9 cellular contexts compared by ENCODE assay signal in genomic region chr14:64755661-64756265, GRCh38. TPM values are rescaled to one million over a fixed set of nuclear protein-coding genes. Genes with fewer than 3 reads are reported as not detected.
DNase-seq lines count a peak whose midpoint lies in the region; ATAC-seq and TF ChIP-seq lines count a peak whose summit lies in the region.
"Had no signal": no experiment of that assay in that cellular context is flagged by ENCODE, and none has a peak within 500 bp of the region (broad histone marks: within the 10 kb centered on the region; RNA-seq: fewer than 3 reads in every experiment).

No MANE protein-coding gene starts in this region.

- H3K27me3 Mint-ChIP-seq in MCF 10A (ENCODE audit: insufficient read depth, unreplicated experiment) (no peaks in the 10 kb centered on the region), type B pancreatic cell (no peaks in the 10 kb centered on the region)
- no peaks in the 10 kb centered on the region for H3K27me3 Mint-ChIP-seq in activated CD4-positive, alpha-beta memory T cell treated with anti-CD3 and anti-CD28 coated beads for 36 hours

- peak overlapping the region; percentile 24 for H3K27ac Mint-ChIP-seq in MCF 10A (ENCODE audit: low read depth, unreplicated experiment)
- H3K27ac Mint-ChIP-seq in activated CD4-positive, alpha-beta memory T cell treated with anti-CD3 and anti-CD28 coated beads for 36 hours: peak overlapping the region; percentile 40
- H3K27ac Mint-ChIP-seq in type B pancreatic cell: peak overlapping the region; percentile 92

- TF ChIP-seq POLR2A in breast epithelium (IDR thresholded peaks at IDR 0.05): no peak

- H3K4me3 Mint-ChIP-seq in MCF 10A (ENCODE audit: unreplicated experiment): no peak overlapping the region
- no peak overlapping the region for H3K4me3 Mint-ChIP-seq in activated CD4-positive, alpha-beta memory T cell treated with anti-CD3 and anti-CD28 coated beads for 36 hours
- no peak overlapping the region for H3K4me3 Mint-ChIP-seq in type B pancreatic cell

- intact Hi-C loops in MCF 10A (cut with micrococcal nuclease): loop anchor here (5.0 kb wide), 1 partner anchor 33 kb away; no protein-coding TSS in a partner anchor
- intact Hi-C loops in breast epithelium (cut with DNase I; ENCODE audit: low total_unique reads): no loop called here
- intact Hi-C loops in activated CD4-positive, alpha-beta memory T cell treated with anti-CD3 and anti-CD28 coated beads for 36 hours (cut with micrococcal nuclease): loop anchor here (1.0 to 5.0 kb wide), 3 partner anchors 31 to 213 kb away; partner anchors contain the start of gene HSPA2
- intact Hi-C loops in sciatic nerve (cut with DNase I): no loop called here

- ATAC-seq in sciatic nerve: no peak
- ATAC-seq in GM18870 (IDR thresholded peaks at IDR 0.05; ENCODE audit: unreplicated experiment): no peak

- no TSS peak for BruUV-seq in MCF 10A (replicated peaks; lab: Mats Ljungman, UMichigan)

- H3K27ac ChIP-seq in breast epithelium: no peak overlapping the region
- H3K27ac ChIP-seq: right lobe of liver had no signal

- CTCF ChIA-PET in MCF 10A (lab: Yijun Ruan, JAX): interaction anchor here (0.8 to 1.9 kb wide), 4 partner anchors 9 to 84 kb away, joined by 3 to 5 read pairs (median 4); no protein-coding TSS in a partner anchor
- CTCF ChIA-PET in activated CD4-positive, alpha-beta memory T cell treated with anti-CD3 and anti-CD28 coated beads for 36 hours (lab: Charles Lee): interaction anchor here (0.5 to 2.9 kb wide), 5 partner anchors 9 to 1277 kb away, joined by 3 to 15 read pairs (median 3); no protein-coding TSS in a partner anchor

- TF ChIP-seq CTCF in MCF 10A (IDR thresholded peaks at IDR 0.05; ENCODE audit: unreplicated experiment) (no peak), breast epithelium (IDR thresholded peaks at IDR 0.05) (no peak), type B pancreatic cell (conservative IDR thresholded peaks at IDR 0.05) (no peak)

- H3K4me1 Mint-ChIP-seq in MCF 10A (ENCODE audit: insufficient read depth, unreplicated experiment) (peaks cover 59% of the 10 kb centered on the region), type B pancreatic cell (ENCODE audit: unreplicated experiment) (peaks cover 36% of the 10 kb centered on the region)
- peaks cover 55% of the 10 kb centered on the region for H3K4me1 Mint-ChIP-seq in activated CD4-positive, alpha-beta memory T cell treated with anti-CD3 and anti-CD28 coated beads for 36 hours (ENCODE audit: low read depth)

- H3K36me3 Mint-ChIP-seq in MCF 10A (ENCODE audit: insufficient read depth, unreplicated experiment) (peaks cover 11% of the 10 kb centered on the region), type B pancreatic cell (no peaks in the 10 kb centered on the region)
- H3K36me3 Mint-ChIP-seq in activated CD4-positive, alpha-beta memory T cell treated with anti-CD3 and anti-CD28 coated beads for 36 hours: no peaks in the 10 kb centered on the region

- DNase-seq in MCF 10A (ENCODE audit: unreplicated experiment): peak; percentile 77
- DNase-seq in breast epithelium (ENCODE audit: low spot score in 2 of 2): no peak
- DNase-seq in activated CD4-positive, alpha-beta memory T cell treated with anti-CD3 and anti-CD28 coated beads for 36 hours: peak; percentile 91
- DNase-seq in iris pigment epithelial cell (ENCODE audit: low read depth): peak; percentile 12
- DNase-seq in type B pancreatic cell (ENCODE audit: extremely low spot score, unreplicated experiment): no peak
- no peak for DNase-seq in sciatic nerve (ENCODE audit: low spot score)
- DNase-seq in NCI-H2029 treated with DMSO at 0.1 percent for 48 hours (lab: John Stamatoyannopoulos, UW): no peak
- DNase-seq: right lobe of liver had no signal

- H3K36me3 ChIP-seq in breast epithelium: no peaks in the 10 kb centered on the region
- H3K36me3 ChIP-seq: right lobe of liver had no signal

- no peaks in the 10 kb centered on the region for H3K27me3 ChIP-seq in breast epithelium
- H3K27me3 ChIP-seq: right lobe of liver had no signal

- peaks cover 0 to 6% of the 10 kb centered on the region in 2 donors for H3K4me1 ChIP-seq in breast epithelium
- H3K4me1 ChIP-seq: right lobe of liver had no signal

- H3K4me3 ChIP-seq in breast epithelium: no peak overlapping the region
- H3K4me3 ChIP-seq: right lobe of liver had no signal

- no peaks in the 10 kb centered on the region for H3K9me3 ChIP-seq in breast epithelium
- H3K9me3 ChIP-seq: right lobe of liver had no signal

- H3K9me3 Mint-ChIP-seq in MCF 10A (ENCODE audit: unreplicated experiment): no peaks in the 10 kb centered on the region
- H3K9me3 Mint-ChIP-seq in activated CD4-positive, alpha-beta memory T cell treated with anti-CD3 and anti-CD28 coated beads for 36 hours: no peaks in the 10 kb centered on the region
- H3K9me3 Mint-ChIP-seq in type B pancreatic cell: no peaks in the 10 kb centered on the region

- POLR2A ChIA-PET in MCF 10A (lab: Yijun Ruan, JAX): interaction anchor here (0.6 to 5.2 kb wide), 13 partner anchors 9 to 253 kb away, joined by 3 to 33 read pairs (median 4); partner anchors contain the start of gene PLEKHG3
- POLR2A ChIA-PET in activated CD4-positive, alpha-beta memory T cell treated with anti-CD3 and anti-CD28 coated beads for 36 hours (lab: Charles Lee): interaction anchor here (1.0 kb wide), 1 partner anchor 32 kb away, joined by 4 read pairs; no protein-coding TSS in a partner anchor

RNA-seq across cellular contexts. Expression of gene PLEKHG3, which starts 51.5 kb away (rescaled TPM):
- total RNA-seq in MCF 10A (2022): 52.9 and 72.8 TPM in 2 replicates
- 10 to 100 TPM; 18.7 to 31.5 (median 30.3) TPM for total RNA-seq in breast epithelium
- 10 to 100 TPM; 20.1 to 22.6 TPM for total RNA-seq in activated CD4-positive, alpha-beta memory T cell treated with anti-CD3 and anti-CD28 coated beads for 36 hours
- 64.7 and 83.9 TPM in 2 replicates for total RNA-seq in type B pancreatic cell (ENCODE audit: low replicate concordance)
- 101 TPM for total RNA-seq in sciatic nerve

Comparison
In these comparisons a context has a peak if more than half of its experiments do, and no peak if none do; other contexts are left out.
1. DNase-seq: peak in MCF 10A (single experiment), activated CD4-positive, alpha-beta memory T cell treated with anti-CD3 and anti-CD28 coated beads for 36 hours (single experiment) and iris pigment epithelial cell (single experiment); none in breast epithelium (0 of 2), type B pancreatic cell (single experiment), sciatic nerve (single experiment) and NCI-H2029 treated with DMSO at 0.1 percent for 48 hours (single experiment).
2. intact Hi-C loops: an anchor here in MCF 10A (5.0 kb wide) and activated CD4-positive, alpha-beta memory T cell treated with anti-CD3 and anti-CD28 coated beads for 36 hours (1.0 to 5.0 kb wide); none called in breast epithelium and sciatic nerve.
3. H3K27ac Mint-ChIP-seq: peak in every context shown above with its lines; median percentile 92 in type B pancreatic cell; 40 in activated CD4-positive, alpha-beta memory T cell treated with anti-CD3 and anti-CD28 coated beads for 36 hours; 24 in MCF 10A.